In the genomic region with DNA sequence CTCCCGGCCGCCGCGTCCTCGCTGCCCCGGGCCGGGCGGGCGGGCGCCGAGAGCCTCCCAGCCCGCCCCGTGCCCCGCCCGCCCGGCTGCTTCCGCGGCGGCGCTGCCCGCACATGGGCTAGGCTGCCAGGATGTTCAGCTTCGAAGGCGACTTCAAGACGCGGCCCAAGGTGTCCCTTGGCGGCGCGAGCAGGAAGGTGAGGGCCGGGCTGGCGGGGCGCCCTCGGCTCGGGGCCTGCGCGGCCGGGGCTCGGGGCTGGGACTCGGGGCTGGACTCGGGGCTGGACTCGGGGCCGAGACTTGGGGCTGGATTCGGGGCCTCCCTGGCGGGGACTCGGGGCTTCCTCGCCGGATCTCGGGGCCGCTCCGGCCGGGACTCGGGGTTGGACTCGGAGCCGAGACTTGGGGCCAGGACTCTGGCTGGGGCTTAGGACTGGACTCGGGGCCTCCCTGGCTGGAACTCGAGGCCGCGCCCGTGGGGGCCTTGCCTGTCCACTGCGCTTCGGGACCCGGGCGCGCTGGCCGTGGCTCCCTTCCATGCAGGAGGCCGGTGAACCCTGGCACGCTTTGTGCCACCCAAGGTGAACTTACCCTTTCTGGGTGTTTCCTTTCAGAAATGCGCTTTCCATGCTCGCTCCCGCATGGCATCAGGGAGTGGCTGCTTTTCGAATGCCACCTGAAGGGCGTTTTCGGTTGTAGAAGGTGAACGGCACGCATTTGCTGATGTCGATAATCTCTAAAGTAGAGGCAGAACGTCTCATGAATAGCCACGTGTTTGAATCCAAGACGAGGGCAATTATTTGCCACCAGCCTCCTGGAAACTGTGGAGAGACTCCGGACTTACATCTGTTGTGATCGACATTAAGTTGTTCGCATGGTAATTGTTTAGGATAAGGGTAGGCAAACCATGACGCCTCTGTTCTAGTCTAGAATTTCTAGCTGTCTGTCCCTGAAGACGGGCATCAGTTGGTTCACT, we compare ENCODE assay signal across 8 cellular contexts. TPM values are rescaled to one million over a fixed set of nuclear protein-coding genes. Genes with fewer than 3 reads are reported as not detected.
DNase-seq lines count a peak whose midpoint lies in the region; ATAC-seq lines count a peak whose summit lies in the region.

No MANE protein-coding gene starts in this region.

- peak; percentile 42 for ATAC-seq in HG02973 (IDR thresholded peaks at IDR 0.05; ENCODE audit: unreplicated experiment)

- no peaks in the 10 kb centered on the region for H3K27me3 ChIP-seq in SJSA1 (replicated peaks)

- H3K4me3 ChIP-seq in SJSA1 = peak overlapping the region; percentile 96
- H3K4me3 ChIP-seq in iPS-18c (ENCODE audit: insufficient read depth, low read depth, low read length) = peak overlapping the region; percentile 88

- peaks cover 42% of the 10 kb centered on the region for H3K36me3 ChIP-seq in SJSA1

- peak; percentile 81 for DNase-seq in DMS 273 (lab: John Stamatoyannopoulos, UW; ENCODE audit: unreplicated experiment)
- DNase-seq in DMS 273 treated with DMSO at 0.1 percent for 48 hours (lab: John Stamatoyannopoulos, UW) = no peak
- DNase-seq in SJSA1 (ENCODE audit: low read depth in 1 of 2, low spot score in 2 of 2) = peak; percentile 23 to 46
- DNase-seq in stimulated activated CD4-positive, alpha-beta T cell treated with anti-CD3 and anti-CD28 coated beads, Interleukin-12 subunit alpha, Interleukin-12 subunit beta, amount 100 ng/mL, for 48 hours (ENCODE audit: low read depth in 2 of 3, low spot score in 1 of 3) = peak in 2 of 3 donors; percentile 10 to 18
- no peak for DNase-seq in NCI-H1105 (lab: John Stamatoyannopoulos, UW)

- no peaks in the 10 kb centered on the region for H3K9me3 ChIP-seq in SJSA1 (replicated peaks)
- H3K9me3 ChIP-seq in iPS-18c (ENCODE audit: control insufficient read depth, insufficient read depth, low read length) = no peaks in the 10 kb centered on the region

- peaks cover 19% of the 10 kb centered on the region for H3K4me1 ChIP-seq in SJSA1 (replicated peaks)

- H3K27ac ChIP-seq in SJSA1 (peak overlapping the region; percentile 63), angular gyrus (ENCODE audit: low read depth, low read length) (peak overlapping the region; percentile 65)

RNA-seq across cellular contexts. Expression of gene UBE3C, which starts 0.7 kb away (rescaled TPM):
- 85.8 and 134 TPM in 2 replicates for total RNA-seq in SJSA1 (2014; rRNA removed; shearing (Covaris generic))

Comparison
In these comparisons a context has a peak if more than half of its experiments do, and no peak if none do; other contexts are left out.
1. DNase-seq: peak in DMS 273 (single experiment), SJSA1 (2 of 2) and stimulated activated CD4-positive, alpha-beta T cell treated with anti-CD3 and anti-CD28 coated beads, Interleukin-12 subunit alpha, Interleukin-12 subunit beta, amount 100 ng/mL, for 48 hours (2 of 3); none in DMS 273 treated with DMSO at 0.1 percent for 48 hours (single experiment) and NCI-H1105 (single experiment).